Comparison of ENCODE assay signal across 1 cellular context in the genomic region with DNA sequence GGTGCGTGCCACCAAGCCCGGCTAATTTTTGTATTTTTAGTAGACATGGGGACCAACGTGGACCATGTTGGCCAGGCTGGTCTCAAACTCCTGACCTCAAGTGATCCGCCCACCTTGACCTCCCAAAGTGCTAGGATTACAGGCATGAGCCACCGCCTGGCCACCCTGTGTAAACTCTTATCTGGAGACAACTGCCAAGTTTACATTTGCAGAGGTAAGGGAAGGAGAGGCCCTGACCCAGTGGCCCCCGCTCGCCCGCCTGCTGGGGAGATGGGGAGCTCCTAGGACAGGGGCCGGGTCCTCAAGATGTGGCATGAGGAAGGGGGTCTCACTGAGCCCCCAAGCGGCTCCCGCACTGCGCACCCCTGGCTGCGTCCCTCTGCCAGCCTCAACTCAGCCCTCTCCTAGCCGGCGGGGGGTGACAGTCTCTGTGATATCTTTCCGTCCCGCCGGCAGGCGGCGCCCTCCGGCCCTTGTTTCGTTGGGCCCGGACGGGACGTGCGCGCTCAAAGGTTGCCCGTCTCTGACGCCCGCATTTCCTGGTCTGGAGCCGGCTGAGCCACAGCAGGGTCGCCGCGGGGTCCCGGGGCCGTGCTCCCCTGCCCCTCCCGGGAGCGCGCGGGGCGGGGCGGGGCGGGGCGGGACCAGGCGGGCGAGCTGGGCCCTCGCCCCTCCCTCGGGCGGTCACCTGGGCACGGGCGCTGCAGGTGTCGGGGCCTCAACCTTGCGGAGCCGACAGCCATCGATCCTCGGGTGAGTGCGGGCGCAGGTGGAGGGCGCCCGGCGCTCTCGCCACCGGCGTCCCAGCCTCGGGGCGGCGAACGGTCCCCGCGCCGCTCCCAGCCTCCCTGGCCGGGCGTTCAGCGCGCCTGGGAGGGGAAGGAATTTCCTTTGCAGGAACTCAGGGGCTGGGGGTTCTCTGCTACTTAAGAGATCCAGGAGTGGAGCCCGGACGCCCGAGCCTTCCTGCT.
TF ChIP-seq lines count a peak whose summit lies in the region.

A gene with protein sequence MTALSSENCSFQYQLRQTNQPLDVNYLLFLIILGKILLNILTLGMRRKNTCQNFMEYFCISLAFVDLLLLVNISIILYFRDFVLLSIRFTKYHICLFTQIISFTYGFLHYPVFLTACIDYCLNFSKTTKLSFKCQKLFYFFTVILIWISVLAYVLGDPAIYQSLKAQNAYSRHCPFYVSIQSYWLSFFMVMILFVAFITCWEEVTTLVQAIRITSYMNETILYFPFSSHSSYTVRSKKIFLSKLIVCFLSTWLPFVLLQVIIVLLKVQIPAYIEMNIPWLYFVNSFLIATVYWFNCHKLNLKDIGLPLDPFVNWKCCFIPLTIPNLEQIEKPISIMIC (plus strand): TSS at position 533 of the 971 bp plus-strand sequence. CDS start 45,978 bp downstream, outside the sequence.

TF ChIP-seq in HepG2, 621 proteins besides CTCF, POLR2A, EP300 and RAD21 (continued from another document and continues in another):
- TF ChIP-seq NONO (IDR thresholded peaks at IDR 0.05): no peak
- peak; percentile 60; the same call in 1 of the 2 replicates for TF ChIP-seq NONO (CRISPR knock-in tag; conservative IDR thresholded peaks at IDR 0.05)
- TF ChIP-seq ARID5B (CRISPR knock-in tag; IDR thresholded peaks at IDR 0.05): peak; percentile 53; the same call in 1 of the 2 replicates
- TF ChIP-seq NFYC (CRISPR knock-in tag; IDR thresholded peaks at IDR 0.05): no peak
- TF ChIP-seq ATF2 (CRISPR knock-in tag; IDR thresholded peaks at IDR 0.05): no peak; the same call in 1 of the 2 replicates
- TF ChIP-seq ZNF274 (CRISPR knock-in tag; IDR thresholded peaks at IDR 0.05): 0 out of 2 replicates have a peak, but pooled peaks have one; percentile 57
- no peak for TF ChIP-seq CCDC6 (CRISPR knock-in tag; IDR thresholded peaks at IDR 0.05)
- TF ChIP-seq GABPB1 (CRISPR knock-in tag; IDR thresholded peaks at IDR 0.05): peak; percentile 75
- no peak for TF ChIP-seq ZKSCAN1 (IDR thresholded peaks at IDR 0.05; ENCODE audit: low read length)
- no peak; the same call in 1 of the 2 replicates for TF ChIP-seq SRY (CRISPR knock-in tag; IDR thresholded peaks at IDR 0.05)
- no peak for TF ChIP-seq ZNF451 (CRISPR knock-in tag; IDR thresholded peaks at IDR 0.05)
- TF ChIP-seq ZNF83 (CRISPR knock-in tag; IDR thresholded peaks at IDR 0.05; ENCODE audit: borderline replicate concordance): no peak
- 0 out of 2 replicates have a peak, but pooled peaks have one; percentile 24 for TF ChIP-seq SP140L (CRISPR knock-in tag; IDR thresholded peaks at IDR 0.05; ENCODE audit: borderline replicate concordance)
- TF ChIP-seq ZEB1 (IDR thresholded peaks at IDR 0.05; ENCODE audit: insufficient replicate concordance, low read depth): peak; percentile 36
- TF ChIP-seq HNF4G (IDR thresholded peaks at IDR 0.05; ENCODE audit: borderline replicate concordance, low read depth, low read length): peak; percentile 86
- no peak; the same call in 1 of the 2 replicates for TF ChIP-seq HNF4G (CRISPR knock-in tag; IDR thresholded peaks at IDR 0.05; ENCODE audit: borderline replicate concordance, low read depth)
- TF ChIP-seq FOXM1 (CRISPR knock-in tag; IDR thresholded peaks at IDR 0.05): no peak
- peak; percentile 47; the same call in 1 of the 2 replicates for TF ChIP-seq HOXA3 (CRISPR knock-in tag; IDR thresholded peaks at IDR 0.05)
- TF ChIP-seq MYC (CRISPR knock-in tag; IDR thresholded peaks at IDR 0.05; ENCODE audit: borderline replicate concordance): peak; percentile 40
- peak; percentile 38; the same call in 1 of the 3 replicates for TF ChIP-seq MXI1 (IDR thresholded peaks at IDR 0.05; ENCODE audit: borderline replicate concordance, low read depth, low read length)
- no peak for TF ChIP-seq NR1H2 (CRISPR knock-in tag; IDR thresholded peaks at IDR 0.05; ENCODE audit: borderline replicate concordance, low read depth)
- TF ChIP-seq RFXAP (CRISPR knock-in tag; IDR thresholded peaks at IDR 0.05; ENCODE audit: borderline replicate concordance): peak; percentile 33; the same call in 1 of the 2 replicates
- TF ChIP-seq MED1 (CRISPR knock-in tag; IDR thresholded peaks at IDR 0.05): peak; percentile 40; the same call in 1 of the 2 replicates
- TF ChIP-seq RBFOX2 (IDR thresholded peaks at IDR 0.05; ENCODE audit: low read depth, low read length): peak; percentile 39; the same call in 1 of the 2 replicates
- peak; percentile 66 for TF ChIP-seq HOMEZ (CRISPR knock-in tag; IDR thresholded peaks at IDR 0.05; ENCODE audit: low read depth)
- TF ChIP-seq ZNF790 (CRISPR knock-in tag; IDR thresholded peaks at IDR 0.05; ENCODE audit: borderline replicate concordance): peak; percentile 65; the same call in 1 of the 2 replicates
- TF ChIP-seq MAZ (IDR thresholded peaks at IDR 0.05; ENCODE audit: borderline replicate concordance, low read depth, low read length): peak; percentile 12; the same call in 1 of the 2 replicates
- peak; percentile 42; the same call in 1 of the 2 replicates for TF ChIP-seq MAZ (CRISPR knock-in tag; IDR thresholded peaks at IDR 0.05; ENCODE audit: low read depth)
- TF ChIP-seq SOX6 (IDR thresholded peaks at IDR 0.05): no peak
- TF ChIP-seq SOX6 (CRISPR knock-in tag; IDR thresholded peaks at IDR 0.05): peak; percentile 60
- TF ChIP-seq ZBTB2 (CRISPR knock-in tag; IDR thresholded peaks at IDR 0.05; ENCODE audit: low read depth): peak; percentile 41; the same call in 1 of the 2 replicates
- TF ChIP-seq ZBTB20 (CRISPR knock-in tag; IDR thresholded peaks at IDR 0.05; ENCODE audit: borderline replicate concordance, low read depth): no peak; the same call in 1 of the 2 replicates
- no peak for TF ChIP-seq CEBPG (CRISPR knock-in tag; IDR thresholded peaks at IDR 0.05)
- TF ChIP-seq ZNF737 (CRISPR knock-in tag; IDR thresholded peaks at IDR 0.05; ENCODE audit: borderline replicate concordance): no peak
- no peak for TF ChIP-seq PRMT3 (CRISPR knock-in tag; IDR thresholded peaks at IDR 0.05; ENCODE audit: borderline replicate concordance, low read depth)
- TF ChIP-seq ZNF143 (CRISPR knock-in tag; IDR thresholded peaks at IDR 0.05): no peak
- TF ChIP-seq ZBTB38 (CRISPR knock-in tag; IDR thresholded peaks at IDR 0.05): no peak
- TF ChIP-seq CREM (IDR thresholded peaks at IDR 0.05): no peak
- no peak for TF ChIP-seq CREM (CRISPR knock-in tag; IDR thresholded peaks at IDR 0.05)
- 0 out of 2 replicates have a peak, but pooled peaks have one; percentile 33 for TF ChIP-seq ZSCAN30 (CRISPR knock-in tag; IDR thresholded peaks at IDR 0.05)
- no peak for TF ChIP-seq ZBTB46 (CRISPR knock-in tag; IDR thresholded peaks at IDR 0.05; ENCODE audit: borderline replicate concordance)
